23 cellular contexts compared by ENCODE assay signal in the genomic region with DNA sequence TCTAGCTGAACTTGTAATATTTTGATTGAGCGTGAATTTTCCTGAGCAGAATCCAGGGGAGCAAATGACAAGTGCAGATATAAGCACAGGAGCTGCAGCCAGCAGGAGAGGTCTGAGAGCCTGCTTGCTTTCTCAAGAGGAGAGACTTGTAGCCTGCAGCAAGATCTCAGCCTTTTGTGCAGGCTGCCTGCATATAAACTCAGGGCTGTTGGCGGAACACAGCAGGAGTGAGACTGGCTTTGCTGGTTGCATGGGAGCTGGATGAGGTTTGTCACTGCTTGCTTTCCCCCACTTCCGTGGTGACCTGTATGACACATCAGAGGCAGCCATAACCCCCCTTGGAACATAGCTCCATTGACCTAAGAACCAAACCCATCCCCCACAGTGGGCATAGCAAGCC.
"Had no signal": no experiment of that assay in that cellular context is flagged by ENCODE, and none has a peak within 500 bp of the region (broad histone marks: within the 10 kb centered on the region; RNA-seq: fewer than 3 reads in every experiment).

No MANE protein-coding gene starts in this region.

- H3K9me3 ChIP-seq: mucosa of descending colon, ovary, thyroid gland had no signal

- DNase-seq: activated CD4-positive, alpha-beta T cell treated with anti-CD3 and anti-CD28 coated beads for 4 hours; activated CD4-positive, alpha-beta T cell treated with anti-CD3 and anti-CD28 coated beads, Interleukin-2, amount 50 U/mL, for 4 hours; activated naive CD4-positive, alpha-beta T cell; activated T-cell treated with anti-CD3 and anti-CD28 coated beads for 4 hours; activated T-cell treated with anti-CD3 and anti-CD28 coated beads, Interleukin-2, amount 50 U/mL, for 72 hours; left lung; mucosa of descending colon; ovary; stimulated activated CD4-positive, alpha-beta T cell treated with anti-CD3 and anti-CD28 coated beads, Interleukin-12 subunit alpha, Interleukin-12 subunit beta, amount 100 ng/mL, for 4 hours; stimulated activated CD4-positive, alpha-beta T cell treated with anti-CD3 and anti-CD28 coated beads, Interleukin-4, amount 100 ng/mL, for 1 hour; thyroid gland had no signal

- H3K4me3 Mint-ChIP-seq: activated T-cell treated with anti-CD3 and anti-CD28 coated beads, Interleukin-2, amount 50 U/mL, for 72 hours; central memory CD8-positive, alpha-beta T cell; dendritic cell treated with granulocyte-macrophage colony-stimulating factor and Interleukin-4, amounts not matched to agents 40 ng/mL and 50 ng/mL, for 4 days; natural killer cell treated with Interleukin-12 subunit alpha and Interleukin-12 subunit beta and Interleukin-15 and Interleukin-18, amount 100 ng/mL, for 72 hours; stimulated activated naive CD8-positive, alpha-beta T cell treated with anti-CD3 and anti-CD28 coated beads, Interleukin-15, Interleukin-2, amounts not matched to agents 100 ng/mL and 50 ng/mL, for 24 hours had no signal

- H3K36me3 ChIP-seq: gastroesophageal sphincter, left lung, ovary, thyroid gland had no signal

- H3K27me3 Mint-ChIP-seq: central memory CD8-positive, alpha-beta T cell; dendritic cell treated with granulocyte-macrophage colony-stimulating factor and Interleukin-4, amounts not matched to agents 40 ng/mL and 50 ng/mL, for 4 days; natural killer cell treated with Interleukin-12 subunit alpha and Interleukin-12 subunit beta and Interleukin-15 and Interleukin-18, amount 100 ng/mL, for 72 hours; progenitor cell of endocrine pancreas; stimulated activated naive CD8-positive, alpha-beta T cell treated with anti-CD3 and anti-CD28 coated beads, Interleukin-15, Interleukin-2, amounts not matched to agents 100 ng/mL and 50 ng/mL, for 24 hours had no signal

- H3K27ac Mint-ChIP-seq: activated naive CD4-positive, alpha-beta T cell treated with anti-CD3 and anti-CD28 coated beads, Interleukin-2, amount 50 U/mL, for 72 hours; activated T-cell treated with anti-CD3 and anti-CD28 coated beads, Interleukin-2, amount 50 U/mL, for 72 hours; dendritic cell treated with granulocyte-macrophage colony-stimulating factor and Interleukin-4, amounts not matched to agents 40 ng/mL and 50 ng/mL, for 4 days; natural killer cell treated with Interleukin-12 subunit alpha and Interleukin-12 subunit beta and Interleukin-15 and Interleukin-18, amount 100 ng/mL, for 72 hours; progenitor cell of endocrine pancreas; stimulated activated naive CD8-positive, alpha-beta T cell treated with anti-CD3 and anti-CD28 coated beads, Interleukin-15, Interleukin-2, amounts not matched to agents 100 ng/mL and 50 ng/mL, for 24 hours had no signal

- H3K4me1 ChIP-seq: gastroesophageal sphincter, left lung, thyroid gland had no signal

- H3K27me3 ChIP-seq: gastroesophageal sphincter, hepatocyte, left lung, ovary, thyroid gland had no signal

- H3K4me3 ChIP-seq: gastroesophageal sphincter, hepatocyte, left lung, lung, mucosa of descending colon, ovary, skin epidermis, thyroid gland had no signal

- FAIRE-seq: bronchial epithelial cell had no signal

- H3K4me1 Mint-ChIP-seq: central memory CD8-positive, alpha-beta T cell had no signal

- H3K27ac ChIP-seq: epithelial cell of prostate, gastroesophageal sphincter, hepatocyte, left lung, ovary, skin epidermis, thyroid gland had no signal
